Comparison of ENCODE assay signal across 24 cellular contexts in the genomic region with DNA sequence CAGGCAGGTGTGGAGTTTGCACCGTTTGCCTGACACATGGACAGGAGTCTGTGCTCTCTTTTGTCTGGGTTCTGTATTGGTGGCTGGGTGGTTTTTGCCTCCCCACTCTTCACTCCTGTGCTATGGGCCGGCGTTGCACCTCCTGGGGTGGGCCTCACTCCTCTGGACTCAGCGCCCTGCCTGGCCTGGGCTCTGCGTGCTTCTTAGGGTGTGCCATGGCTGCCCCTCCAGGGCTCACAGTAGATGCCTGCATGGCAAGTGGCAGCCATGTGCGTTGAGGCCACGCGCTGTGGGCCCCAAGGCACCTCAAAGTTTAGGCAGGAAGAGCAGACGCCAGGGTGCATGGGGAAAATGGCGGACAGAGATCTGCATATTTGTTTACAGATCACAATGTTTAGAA.
"Had no signal": no experiment of that assay in that cellular context is flagged by ENCODE, and none has a peak within 500 bp of the region (broad histone marks: within the 10 kb centered on the region; RNA-seq: fewer than 3 reads in every experiment).

No MANE protein-coding gene starts in this region.

- H3K79me2 ChIP-seq: parathyroid adenoma had no signal

- H3K4me3 ChIP-seq: colonic mucosa, gastrocnemius medialis, heart right ventricle, left lung, lower lobe of right lung, prostate gland, right lobe of liver, testis, tibial nerve, upper lobe of right lung, vagina had no signal

- H3K27ac ChIP-seq: colonic mucosa, gastrocnemius medialis, heart right ventricle, left lung, lower lobe of right lung, parathyroid adenoma, prostate gland, right lobe of liver, testis, tibial nerve, upper lobe of right lung, vagina had no signal

- H3K4me3 Mint-ChIP-seq: memory B cell; mesothelial cell of epicardium; natural killer cell; neural crest cell; stimulated activated memory B cell treated with anti-CD40 and anti-IgM and Interleukin-4, amounts not matched to agents 10 μg/mL and 1 μg/mL and 100 μg/mL, for 72 hours; stimulated activated naive CD8-positive, alpha-beta T cell treated with anti-CD3 and anti-CD28 coated beads, Interleukin-15, Interleukin-2, amounts not matched to agents 100 ng/mL and 50 ng/mL, for 24 hours had no signal

- H2AFZ ChIP-seq: parathyroid adenoma had no signal

- H3K27me3 ChIP-seq: colonic mucosa, testis, vagina had no signal

- H3K9me3 Mint-ChIP-seq: stimulated activated naive CD8-positive, alpha-beta T cell treated with anti-CD3 and anti-CD28 coated beads, Interleukin-15, Interleukin-2, amounts not matched to agents 100 ng/mL and 50 ng/mL, for 24 hours had no signal

- H3K27ac Mint-ChIP-seq: memory B cell; mesothelial cell of epicardium; natural killer cell; stimulated activated memory B cell treated with anti-CD40 and anti-IgM and Interleukin-4, amounts not matched to agents 10 μg/mL and 1 μg/mL and 100 μg/mL, for 72 hours; stimulated activated naive CD8-positive, alpha-beta T cell treated with anti-CD3 and anti-CD28 coated beads, Interleukin-15, Interleukin-2, amounts not matched to agents 100 ng/mL and 50 ng/mL, for 24 hours had no signal

- H3K9me3 ChIP-seq: colonic mucosa, gastrocnemius medialis, heart right ventricle, left lung, lower lobe of right lung, prostate gland, right lobe of liver, testis, tibial nerve, upper lobe of right lung, vagina had no signal

- H3K36me3 ChIP-seq: colonic mucosa, gastrocnemius medialis, heart right ventricle, left lung, lower lobe of right lung, prostate gland, right lobe of liver, tibial nerve, upper lobe of right lung, vagina had no signal

- ATAC-seq: esophagus mucosa; gastrocnemius medialis; heart right ventricle; left lung; lower lobe of right lung; natural killer cell; right lobe of liver; stimulated activated memory B cell treated with anti-CD40 and anti-IgM and Interleukin-4, amounts not matched to agents 10 μg/mL and 1 μg/mL and 100 μg/mL, for 72 hours; upper lobe of right lung had no signal

- H3K4me1 ChIP-seq: colonic mucosa, gastrocnemius medialis, lower lobe of right lung, prostate gland, testis, upper lobe of right lung had no signal

- DNase-seq: colonic mucosa; effector CD8-positive, alpha-beta T cell; gastrocnemius medialis; heart right ventricle; lower lobe of right lung; natural killer cell; nucleus accumbens; stimulated activated CD4-positive, alpha-beta T cell treated with anti-CD3 and anti-CD28 coated beads, Interleukin-15, amount 100 ng/mL, for 24 hours; stimulated activated CD4-positive, alpha-beta T cell treated with anti-CD3 and anti-CD28 coated beads, Interleukin-1b, Interleukin-23, amount 100 ng/mL, for 48 hours; stimulated activated CD4-positive, alpha-beta T cell treated with anti-CD3 and anti-CD28 coated beads, Interleukin-4, amount 100 ng/mL, for 24 hours; testis; upper lobe of right lung had no signal

- H3K36me3 Mint-ChIP-seq: memory B cell; mesothelial cell of epicardium; natural killer cell; stimulated activated memory B cell treated with anti-CD40 and anti-IgM and Interleukin-4, amounts not matched to agents 10 μg/mL and 1 μg/mL and 100 μg/mL, for 72 hours had no signal
